ENCODE assay signal across 24 cellular contexts in the genomic region with DNA sequence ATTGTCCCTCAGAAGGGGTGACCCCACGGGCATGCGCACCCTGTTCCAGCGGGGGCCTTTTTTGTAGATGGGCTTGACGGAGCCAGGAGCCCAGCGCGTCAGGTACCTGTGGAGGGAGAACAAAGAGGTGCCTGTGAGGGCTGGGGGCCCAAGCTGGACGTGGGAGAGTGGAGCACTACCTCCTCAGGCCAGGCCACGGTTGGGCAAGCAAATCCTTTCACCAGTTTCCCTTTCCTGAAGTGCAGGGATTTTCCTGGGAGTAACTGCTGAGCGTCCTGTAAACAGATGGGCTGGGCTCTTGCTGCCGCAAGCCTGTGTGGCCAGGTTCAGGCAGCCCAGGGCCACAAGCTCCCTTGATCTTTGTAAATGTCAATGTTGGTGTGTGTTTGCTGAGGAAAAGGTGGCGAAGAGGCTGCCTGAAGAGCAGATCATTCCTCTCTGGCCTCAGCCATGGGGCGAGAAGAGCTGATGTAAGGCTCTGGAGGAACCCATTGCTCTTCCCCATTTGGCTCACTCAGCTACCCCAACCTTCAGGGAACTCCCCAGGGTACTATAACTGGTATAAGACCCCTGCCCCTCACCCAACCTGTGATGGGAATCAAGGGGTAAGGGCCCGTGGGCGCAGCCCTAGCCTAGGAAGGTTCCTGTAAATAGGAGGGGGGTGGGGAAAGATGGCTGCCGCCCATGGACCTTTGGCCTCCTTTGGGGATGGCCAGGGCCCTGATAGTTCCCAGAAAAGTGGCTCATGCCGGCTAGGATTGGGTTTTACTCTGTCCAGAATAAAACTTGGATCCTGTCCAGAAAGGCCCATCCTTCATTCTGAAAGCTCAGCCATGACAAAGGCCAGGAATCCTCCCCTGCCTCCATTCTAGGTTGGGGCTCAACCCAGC. TPM values are rescaled to one million over a fixed set of nuclear protein-coding genes. Genes with fewer than 3 reads are reported as not detected.
DNase-seq lines count a peak whose midpoint lies in the region; ATAC-seq and TF ChIP-seq lines count a peak whose summit lies in the region.
"Had no signal": no experiment of that assay in that cellular context is flagged by ENCODE, and none has a peak within 500 bp of the region (broad histone marks: within the 10 kb centered on the region; RNA-seq: fewer than 3 reads in every experiment).

No MANE protein-coding gene starts in this region.

- H3K9me3 ChIP-seq in mucosa of stomach (ENCODE audit: control insufficient read depth, low read length) (no peaks in the 10 kb centered on the region), stomach smooth muscle (ENCODE audit: control insufficient read depth in 2 of 2, low read length in 2 of 2) (no peaks in the 10 kb centered on the region)
- H3K9me3 ChIP-seq: BLaER1 treated with 17β-estradiol and CSF1 and Interleukin-3, amounts not matched to agents 10 nM and 100 nM; neutrophil; sigmoid colon; SJCRH30 had no signal

- DNase-seq in activated CD4-positive, alpha-beta T cell treated with anti-CD3 and anti-CD28 coated beads for 36 hours, result no peak
- DNase-seq in activated CD4-positive, alpha-beta T cell treated with anti-CD3 and anti-CD28 coated beads for 48 hours, result no peak
- DNase-seq in dorsolateral prefrontal cortex (no peak), H4 (ENCODE audit: low spot score) (no peak)
- DNase-seq in stimulated activated CD4-positive, alpha-beta T cell treated with anti-CD3 and anti-CD28 coated beads, Interleukin-2, amount 100 ng/mL, for 48 hours, result no peak
- DNase-seq: activated CD8-positive, alpha-beta memory T cell treated with anti-CD3 and anti-CD28 coated beads, Interleukin-2, amount 50 U/mL, for 4 hours; endodermal cell; GF-D8; kidney; NCI-H1417 treated with DMSO at 0.1 percent for 48 hours; NCI-H2171; NCI-H748 treated with DMSO at 0.1 percent for 48 hours; PC-3; sigmoid colon; SJCRH30; stimulated activated CD4-positive, alpha-beta T cell treated with anti-CD3 and anti-CD28 coated beads, Interleukin-2, amount 100 ng/mL, for 24 hours had no signal

- peak overlapping the region; percentile 11 for H3K27ac Mint-ChIP-seq in activated CD4-positive, alpha-beta T cell treated with anti-CD3 and anti-CD28 coated beads for 36 hours

- H3K4me3 ChIP-seq in dorsolateral prefrontal cortex (no peak overlapping the region), mucosa of stomach (ENCODE audit: low read length) (no peak overlapping the region), stomach smooth muscle (ENCODE audit: low read length in 2 of 2) (no peak overlapping the region)
- H3K4me3 ChIP-seq: BLaER1 treated with 17β-estradiol and CSF1 and Interleukin-3, amounts not matched to agents 10 nM and 100 nM; sigmoid colon; SJCRH30 had no signal

- POLR2A ChIA-PET in activated CD4-positive, alpha-beta T cell treated with anti-CD3 and anti-CD28 coated beads for 36 hours (lab: Charles Lee), result no interaction called here

- H3K36me3 Mint-ChIP-seq in activated CD4-positive, alpha-beta T cell treated with anti-CD3 and anti-CD28 coated beads for 36 hours (ENCODE audit: low read depth), result peaks cover 23% of the 10 kb centered on the region

- H3K4me1 Mint-ChIP-seq in activated CD4-positive, alpha-beta T cell treated with anti-CD3 and anti-CD28 coated beads for 36 hours, result peaks cover 40% of the 10 kb centered on the region

- H3K4me1 ChIP-seq in mucosa of stomach (ENCODE audit: control insufficient read depth, insufficient read depth, low read length) (peaks cover 53% of the 10 kb centered on the region), stomach smooth muscle (ENCODE audit: control insufficient read depth, insufficient read depth, low read length) (peaks cover 67% of the 10 kb centered on the region)

- intact Hi-C loops in activated CD4-positive, alpha-beta T cell treated with anti-CD3 and anti-CD28 coated beads for 36 hours (cut with DNase I, micrococcal nuclease), result no loop called here
- intact Hi-C loops in dorsolateral prefrontal cortex (cut with DNase I), result no loop called here

- H3K27me3 Mint-ChIP-seq in activated CD4-positive, alpha-beta T cell treated with anti-CD3 and anti-CD28 coated beads for 36 hours, result no peaks in the 10 kb centered on the region

- no peak for ATAC-seq in activated CD4-positive, alpha-beta T cell treated with anti-CD3 and anti-CD28 coated beads for 36 hours
- no peak for ATAC-seq in GM21447 (IDR thresholded peaks at IDR 0.05; ENCODE audit: unreplicated experiment)
- ATAC-seq: PC-3 had no signal

- no peaks in the 10 kb centered on the region for H3K27me3 ChIP-seq in dorsolateral prefrontal cortex
- H3K27me3 ChIP-seq in mucosa of stomach (ENCODE audit: control insufficient read depth, insufficient read depth, low read length), result no peaks in the 10 kb centered on the region
- H3K27me3 ChIP-seq in stomach smooth muscle (ENCODE audit: control insufficient read depth in 1 of 2, insufficient read depth in 2 of 2, low read length in 2 of 2), result no peaks in the 10 kb centered on the region
- H3K27me3 ChIP-seq: BLaER1 treated with 17β-estradiol and CSF1 and Interleukin-3, amounts not matched to agents 10 nM and 100 nM; sigmoid colon; SJCRH30 had no signal

- no peak overlapping the region for H3K4me3 Mint-ChIP-seq in activated CD4-positive, alpha-beta T cell treated with anti-CD3 and anti-CD28 coated beads for 36 hours
- H3K4me3 Mint-ChIP-seq: endodermal cell had no signal

- H3K27ac ChIP-seq in dorsolateral prefrontal cortex (peak overlapping the region in 36 of 59 donors; percentile 6 to 93 (median 72)), stomach smooth muscle (ENCODE audit: low read length) (peak overlapping the region; percentile 53)
- H3K27ac ChIP-seq: BLaER1 treated with 17β-estradiol and CSF1 and Interleukin-3, amounts not matched to agents 10 nM and 100 nM; neutrophil; SJCRH30 had no signal

- peak overlapping the region; percentile 48 for H3K9ac ChIP-seq in mucosa of stomach (ENCODE audit: low read length)
- H3K9ac ChIP-seq in stomach smooth muscle (ENCODE audit: low read length in 2 of 2), result no peak overlapping the region
- H3K9ac ChIP-seq: BLaER1 treated with 17β-estradiol and CSF1 and Interleukin-3, amounts not matched to agents 10 nM and 100 nM; KMS-11 had no signal

- H3K9me3 Mint-ChIP-seq in activated CD4-positive, alpha-beta T cell treated with anti-CD3 and anti-CD28 coated beads for 36 hours (ENCODE audit: low read depth), result no peaks in the 10 kb centered on the region
- H3K9me3 Mint-ChIP-seq: endodermal cell had no signal

- H3K36me3 ChIP-seq in mucosa of stomach (ENCODE audit: control insufficient read depth, insufficient read depth, low read length) (peaks cover 32% of the 10 kb centered on the region), stomach smooth muscle (ENCODE audit: control insufficient read depth in 2 of 2, insufficient read depth in 2 of 2, low read length in 2 of 2) (peaks cover 40 to 42% of the 10 kb centered on the region in 2 donors)

- CTCF ChIA-PET in activated CD4-positive, alpha-beta T cell treated with anti-CD3 and anti-CD28 coated beads for 36 hours (lab: Charles Lee), result interaction anchor here (0.6 to 1.1 kb wide), 4 partner anchors 35 to 1722 kb away, joined by 3 to 5 read pairs (median 3); no protein-coding TSS in a partner anchor

- TF ChIP-seq CTCF in dorsolateral prefrontal cortex (IDR thresholded peaks at IDR 0.05 in 54 of 56, conservative IDR thresholded peaks at IDR 0.05 in 2 of 56; ENCODE audit: low read depth in 1 of 56, partially characterized antibody in 56 of 56), result no peak

RNA-seq across cellular contexts. Expression of a gene that starts 15.5 kb away (rescaled TPM):
- total RNA-seq in activated CD4-positive, alpha-beta T cell treated with anti-CD3 and anti-CD28 coated beads for 36 hours, result 10 to 100 TPM; 54.0 to 68.7 TPM
- total RNA-seq in dorsolateral prefrontal cortex, result 10 to 100 TPM; 19.1 to 45.5 (median 32.6) TPM
- total RNA-seq in H4 (2014; rRNA removed; shearing (Covaris generic)), result 73.4 and 84.5 TPM in 2 replicates

RNA-seq across cellular contexts. Expression of a gene that starts 27.2 kb away (rescaled TPM):
- not detected for total RNA-seq in activated CD4-positive, alpha-beta T cell treated with anti-CD3 and anti-CD28 coated beads for 36 hours
- 1 to 10 TPM in 7 of 120 experiments, under 1 TPM in 101, not detected in 12; 0.18 to 1.5 (median 0.52) TPM for total RNA-seq in dorsolateral prefrontal cortex
- not detected in 2 replicates for total RNA-seq in H4 (2014; rRNA removed; shearing (Covaris generic))
- total RNA-seq: mesenteric fat pad; PC-3; SJCRH30; T-helper 2 cell treated with Interferon-gamma antibody and Interleukin-4, amounts not matched to agents 100 ng/mL and 5 ng/mL, for 36 hours had no signal

RNA-seq across cellular contexts. Expression of a gene that starts 36.4 kb away (rescaled TPM):
- total RNA-seq in activated CD4-positive, alpha-beta T cell treated with anti-CD3 and anti-CD28 coated beads for 36 hours, result 10 to 100 TPM; 35.1 to 35.3 TPM
- total RNA-seq in dorsolateral prefrontal cortex, result 10 to 100 TPM; 10.4 to 32.4 (median 21.9) TPM
- 75.9 and 83.8 TPM in 2 replicates for total RNA-seq in H4 (2014; rRNA removed; shearing (Covaris generic))

RNA-seq across cellular contexts. Expression of a gene that starts 43.0 kb away (rescaled TPM):
- 10 to 100 TPM; 59.8 to 64.6 TPM for total RNA-seq in activated CD4-positive, alpha-beta T cell treated with anti-CD3 and anti-CD28 coated beads for 36 hours
- total RNA-seq in dorsolateral prefrontal cortex, result 10 to 100 TPM; 26.4 to 55.6 (median 40.4) TPM
- total RNA-seq in H4 (2014; rRNA removed; shearing (Covaris generic)), result 51.4 and 52.9 TPM in 2 replicates
